In the genomic region with DNA sequence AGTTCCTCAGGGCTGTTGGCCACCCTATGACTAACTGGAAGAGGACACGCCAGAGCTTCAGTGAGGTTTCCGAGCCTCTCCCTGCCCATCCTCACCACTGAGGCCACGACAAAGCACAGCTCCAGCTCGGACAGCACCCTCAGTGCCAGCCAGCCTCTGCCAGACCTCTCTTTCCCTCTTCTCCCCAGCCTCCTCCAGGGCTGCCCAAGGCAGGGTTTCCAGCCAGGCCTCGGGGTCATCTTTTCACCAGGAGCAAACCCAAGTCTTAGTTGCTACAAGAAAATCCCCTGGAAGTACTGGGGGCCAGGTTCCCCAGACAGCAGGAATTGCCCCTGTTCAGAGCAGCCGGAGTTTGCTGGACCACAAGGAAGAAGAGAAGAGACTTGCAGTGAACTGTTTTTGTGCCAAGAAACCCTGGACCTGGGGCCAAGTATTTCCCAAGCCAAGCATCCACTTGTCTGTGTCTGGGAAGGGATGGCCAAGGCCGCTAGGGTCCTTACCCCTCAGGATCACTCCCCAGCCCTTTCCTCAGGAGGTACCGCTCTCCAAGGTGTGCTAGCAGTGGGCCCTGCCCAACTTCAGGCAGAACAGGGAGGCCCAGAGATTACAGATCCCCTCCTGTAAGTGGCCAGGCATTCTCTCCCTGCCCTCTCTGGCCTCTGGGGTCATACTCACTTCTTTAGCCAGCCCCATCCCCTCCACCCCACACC, we compare ENCODE assay signal across 18 cellular contexts. TPM values are rescaled to one million over a fixed set of nuclear protein-coding genes. Genes with fewer than 3 reads are reported as not detected.
DNase-seq lines count a peak whose midpoint lies in the region; ATAC-seq, FAIRE-seq and TF ChIP-seq lines count a peak whose summit lies in the region.
"Had no signal": no experiment of that assay in that cellular context is flagged by ENCODE, and none has a peak within 500 bp of the region (broad histone marks: within the 10 kb centered on the region; RNA-seq: fewer than 3 reads in every experiment).

No MANE protein-coding gene starts in this region.

- H3K36me3 ChIP-seq in heart left ventricle = peaks cover 0 to 66% (median 58%) of the 10 kb centered on the region in 9 donors
- H3K36me3 ChIP-seq in kidney (ENCODE audit: control insufficient read depth in 1 of 2, insufficient read depth in 2 of 2, low read length in 2 of 2) = peaks cover 18 to 26% of the 10 kb centered on the region in 2 donors
- H3K36me3 ChIP-seq in upper lobe of right lung = peaks cover 57% of the 10 kb centered on the region

- WGBS in heart left ventricle, 4 donors = 78 to 85% (median 81%) methylated on average over 7 to 8 of the region's 8 CpGs

- peaks cover 0 to 13% (median 2%) of the 10 kb centered on the region in 12 donors for H3K4me1 ChIP-seq in heart left ventricle
- peaks cover 3% of the 10 kb centered on the region in 2 donors for H3K4me1 ChIP-seq in kidney (ENCODE audit: control insufficient read depth in 1 of 2, insufficient read depth in 1 of 2, low read depth in 1 of 2, low read length in 2 of 2)
- no peaks in the 10 kb centered on the region for H3K4me1 ChIP-seq in upper lobe of right lung
- H3K4me1 ChIP-seq: A549, esophagus squamous epithelium had no signal

- ATAC-seq in heart left ventricle (peak in 3 of 4 donors; percentile 9 to 22 (median 19)), Right ventricle myocardium superior (ENCODE audit: poor library complexity) (no peak), upper lobe of right lung (no peak)
- ATAC-seq: A549; activated T-cell treated with anti-CD3 and anti-CD28 coated beads, Interleukin-2, amount 50 U/mL, for 4 hours; naive thymus-derived CD4-positive, alpha-beta T cell had no signal

- peak overlapping the region in 3 of 12 donors; percentile 3 to 24 (median 15) for H3K27ac ChIP-seq in heart left ventricle
- no peak overlapping the region for H3K27ac ChIP-seq in kidney (ENCODE audit: low read depth in 2 of 2, low read length in 2 of 2)
- no peak overlapping the region for H3K27ac ChIP-seq in upper lobe of right lung
- H3K27ac ChIP-seq: A549, brain microvascular endothelial cell, C4-2B, esophagus squamous epithelium had no signal

- DNase-seq in heart left ventricle (no peak), Right ventricle myocardium superior (no peak), kidney (peak; percentile 22), upper lobe of right lung (peak; percentile 39), GM19238 (ENCODE audit: insufficient read length, low spot score) (no peak), NCI-H2081 (lab: John Stamatoyannopoulos, UW) (no peak)
- DNase-seq: activated T-cell treated with anti-CD3 and anti-CD28 coated beads, Interleukin-2, amount 50 U/mL, for 4 hours; brain microvascular endothelial cell; esophagus squamous epithelium; naive thymus-derived CD4-positive, alpha-beta T cell; NCI-H2029; SHP77; stimulated activated naive CD4-positive, alpha-beta T cell; T-helper 1 cell had no signal

- no peak for TF ChIP-seq POLR2A in heart left ventricle (IDR thresholded peaks at IDR 0.05)

- H3K9ac ChIP-seq in kidney (ENCODE audit: low read length in 2 of 2) = no peak overlapping the region

- H3K4me3 ChIP-seq in heart left ventricle (no peak overlapping the region), kidney (ENCODE audit: low read length in 2 of 2) (no peak overlapping the region), upper lobe of right lung (no peak overlapping the region)
- H3K4me3 ChIP-seq: A549, esophagus squamous epithelium had no signal

- TF ChIP-seq CTCF in heart left ventricle (IDR thresholded peaks at IDR 0.05) (no peak), kidney (IDR thresholded peaks at IDR 0.05; ENCODE audit: borderline replicate concordance, extremely low read depth, insufficient read depth) (no peak), upper lobe of right lung (IDR thresholded peaks at IDR 0.05) (no peak)

- H3K9me3 ChIP-seq in heart left ventricle = no peaks in the 10 kb centered on the region
- H3K9me3 ChIP-seq in kidney (ENCODE audit: control insufficient read depth in 1 of 2, low read length in 2 of 2) = no peaks in the 10 kb centered on the region
- no peaks in the 10 kb centered on the region for H3K9me3 ChIP-seq in upper lobe of right lung
- H3K9me3 ChIP-seq: A549, esophagus squamous epithelium had no signal

- H3K27me3 ChIP-seq in heart left ventricle = no peaks in the 10 kb centered on the region
- no peaks in the 10 kb centered on the region for H3K27me3 ChIP-seq in upper lobe of right lung
- H3K27me3 ChIP-seq: brain microvascular endothelial cell, esophagus squamous epithelium had no signal

- intact Hi-C loops in heart left ventricle (cut with DNase I) = no loop called here
- intact Hi-C loops in Right ventricle myocardium superior (cut with DNase I) = no loop called here
- intact Hi-C loops in kidney (cut with DNase I) = no loop called here
- intact Hi-C loops in upper lobe of right lung (cut with DNase I) = no loop called here

- no peak for FAIRE-seq in kidney (lab: Jason Lieb, UNC)
- FAIRE-seq: A549, GM19239, H1 had no signal

RNA-seq across cellular contexts. Expression of a gene that starts 41.6 kb away (rescaled TPM):
- total RNA-seq in heart left ventricle = 1 to 10 TPM; 4.4 to 9.9 (median 7.8) TPM
- 1 to 10 TPM; 4.0 to 4.2 TPM for polyA plus RNA-seq in heart left ventricle
- 5.7 TPM for total RNA-seq in Right ventricle myocardium superior
- 9.2 TPM for total RNA-seq in kidney
- polyA plus RNA-seq in kidney (ENCODE audit: insufficient read depth, low read depth, low replicate concordance) = 3.8 TPM
- 15.9 TPM for total RNA-seq in upper lobe of right lung

RNA-seq across cellular contexts. Expression of a gene that starts 41.7 kb away (rescaled TPM):
- total RNA-seq in heart left ventricle = 10 to 100 TPM; 26.0 to 48.5 (median 27.5) TPM
- polyA plus RNA-seq in heart left ventricle = 10 to 100 TPM; 12.0 to 25.7 TPM
- total RNA-seq in Right ventricle myocardium superior = 24.9 TPM
- total RNA-seq in kidney = 36.7 TPM
- 16.7 TPM for polyA plus RNA-seq in kidney (ENCODE audit: insufficient read depth, low read depth, low replicate concordance)
- 31.5 TPM for total RNA-seq in upper lobe of right lung

RNA-seq across cellular contexts. Expression of a gene that starts 56.5 kb away (rescaled TPM):
- total RNA-seq in heart left ventricle (10 to 100 TPM; 25.6 to 37.9 (median 30.0) TPM), Right ventricle myocardium superior (23.0 TPM), kidney (52.0 TPM), upper lobe of right lung (49.2 TPM)
- polyA plus RNA-seq in heart left ventricle (10 to 100 TPM; 15.7 to 23.5 TPM), kidney (ENCODE audit: insufficient read depth, low read depth, low replicate concordance) (26.3 TPM)

Comparison
In these comparisons a context has a peak if more than half of its experiments do, and no peak if none do; other contexts are left out.
1. ATAC-seq: peak in heart left ventricle (3 of 4); none in Right ventricle myocardium superior (single experiment) and upper lobe of right lung (single experiment).
2. DNase-seq: peak in kidney (single experiment) and upper lobe of right lung (single experiment); none in heart left ventricle (0 of 5), Right ventricle myocardium superior (single experiment), GM19238 (single experiment) and NCI-H2081 (0 of 2).